ENCODE assay signal across 9 cellular contexts in genomic region chr1:31633117-31633516, GRCh38.
DNase-seq lines count a peak whose midpoint lies in the region; ATAC-seq and TF ChIP-seq lines count a peak whose summit lies in the region.
"Had no signal": no experiment of that assay in that cellular context is flagged by ENCODE, and none has a peak within 500 bp of the region (broad histone marks: within the 10 kb centered on the region; RNA-seq: fewer than 3 reads in every experiment).

No MANE protein-coding gene starts in this region.

- DNase-seq in AG10803 (ENCODE audit: low read depth) (no peak), kidney tubule cell (ENCODE audit: low spot score) (peak; percentile 37), AG08395 (ENCODE audit: low spot score) (no peak), NCI-H2171 treated with DMSO at 0.1 percent for 48 hours (lab: John Stamatoyannopoulos, UW) (no peak)
- DNase-seq: naive B cell had no signal

- peak; percentile 59 for TF ChIP-seq CTCF in AG10803 (conservative IDR thresholded peaks at IDR 0.05; ENCODE audit: low read length)
- TF ChIP-seq CTCF in GM12875 (IDR thresholded peaks at IDR 0.05; ENCODE audit: borderline replicate concordance, insufficient read depth, low read depth, low read length) = peak; percentile 58
- peak; percentile 64 for TF ChIP-seq CTCF in VCaP (conservative IDR thresholded peaks at IDR 0.05)

- H3K27ac ChIP-seq in VCaP = no peak overlapping the region

- ATAC-seq in GM21528 (IDR thresholded peaks at IDR 0.05; ENCODE audit: low FRiP score, unreplicated experiment) (no peak), HG03175 (IDR thresholded peaks at IDR 0.05; ENCODE audit: unreplicated experiment) (no peak)

- no peak overlapping the region for H3K4me3 ChIP-seq in AG10803 (ENCODE audit: low read length)
- H3K4me3 ChIP-seq in GM12875 (ENCODE audit: low read depth, low read length) = no peak overlapping the region
